8 cellular contexts compared by ENCODE assay signal in the genomic region with DNA sequence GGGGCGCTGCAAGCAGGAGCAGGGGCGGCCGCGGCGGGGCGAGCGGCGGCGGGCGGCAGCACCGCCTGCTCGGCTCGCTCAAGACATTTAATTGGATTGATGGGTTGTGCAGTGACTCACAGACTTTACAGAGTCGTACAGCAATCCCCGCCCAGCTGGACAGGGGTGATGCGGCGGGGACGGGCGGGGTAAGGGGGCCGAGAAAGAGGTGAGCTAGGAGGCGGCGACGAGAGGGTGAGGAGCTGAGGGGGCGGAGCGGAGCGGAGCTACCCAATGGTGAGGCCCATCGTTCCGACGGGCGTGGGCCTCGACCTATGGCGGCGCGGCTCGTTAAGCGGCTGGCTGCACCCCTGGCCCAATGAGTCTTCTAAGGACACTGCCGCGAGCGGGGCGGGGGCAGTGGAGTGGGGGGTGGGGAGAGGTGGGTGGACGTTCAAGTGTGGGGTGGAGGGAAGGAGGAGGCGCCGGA.
DNase-seq lines count a peak whose midpoint lies in the region; ATAC-seq and TF ChIP-seq lines count a peak whose summit lies in the region.

No MANE protein-coding gene starts in this region.

- peaks cover 18% of the 10 kb centered on the region for H3K79me2 ChIP-seq in hepatocyte

- H3K4me3 ChIP-seq in GM12875 (ENCODE audit: low read depth, low read length) (peak overlapping the region; percentile 76), hepatocyte (peak overlapping the region; percentile 41)

- no peaks in the 10 kb centered on the region for H4K20me1 ChIP-seq in hepatocyte (ENCODE audit: insufficient read depth, poor library complexity, severe bottlenecking)

- peak overlapping the region; percentile 96 for H3K27ac ChIP-seq in hepatocyte

- H3K27ac Mint-ChIP-seq in T-cell: peak overlapping the region; percentile 93

- WGBS in hepatocyte (ENCODE audit: low lambda C conversion rate, missing lambda C conversion rate): 0% methylated on average over 22 of the region's 43 CpGs

- no peaks in the 10 kb centered on the region for H3K27me3 ChIP-seq in hepatocyte

- no peaks in the 10 kb centered on the region for H3K27me3 Mint-ChIP-seq in T-cell

- peak overlapping the region; percentile 77 for H2AFZ ChIP-seq in hepatocyte

- H3K4me3 Mint-ChIP-seq in T-cell: peak overlapping the region; percentile 87 to 97 (median 97)

- DNase-seq in NCI-H1436 treated with DMSO at 0.1 percent for 48 hours (lab: John Stamatoyannopoulos, UW): peak; percentile 93
- DNase-seq in T-cell: peak; percentile 92 to 99 (median 97)
- DNase-seq in amygdala (lab: John Stamatoyannopoulos, UW): peak in 52 of 56 donors; percentile 94 to 100 (median 100)
- peak; percentile 100 for DNase-seq in hepatocyte (ENCODE audit: low spot score)
- peak; percentile 98 for DNase-seq in retina
- no peak for DNase-seq in EL

- ATAC-seq in HG02798 (IDR thresholded peaks at IDR 0.05; ENCODE audit: poor library complexity, unreplicated experiment) (peak; percentile 87), T-cell (replicated peaks in 1 of 4) (peak; percentile 85 to 87 (median 86))

- peaks cover 27 to 29% (median 27%) of the 10 kb centered on the region in 3 donors for H3K4me1 Mint-ChIP-seq in T-cell

- H3K9me3 Mint-ChIP-seq in T-cell: no peaks in the 10 kb centered on the region

- H3K36me3 Mint-ChIP-seq in T-cell: no peaks in the 10 kb centered on the region

- no peaks in the 10 kb centered on the region for H3K9me3 ChIP-seq in hepatocyte (ENCODE audit: low read depth)

- H3K36me3 ChIP-seq in hepatocyte (replicated peaks; ENCODE audit: insufficient read depth, low read depth): no peaks in the 10 kb centered on the region

- TF ChIP-seq CTCF in GM12875 (IDR thresholded peaks at IDR 0.05; ENCODE audit: borderline replicate concordance, insufficient read depth, low read depth, low read length): no peak; the same call in 1 of the 2 replicates
- TF ChIP-seq CTCF in hepatocyte (IDR thresholded peaks at IDR 0.05; ENCODE audit: poor library complexity): no peak

- CTCF ChIA-PET in T-cell (lab: Charles Lee): interaction anchor here (0.5 to 4.4 kb wide), 29 partner anchors 10 to 420 kb away, joined by 3 to 78 read pairs (median 5); a partner anchor contains a TSS

- H3K4me2 ChIP-seq in hepatocyte: peak overlapping the region; percentile 78

- H3K4me1 ChIP-seq in hepatocyte (ENCODE audit: insufficient read depth): peaks cover 16% of the 10 kb centered on the region

- no peaks in the 10 kb centered on the region for H3K9me2 ChIP-seq in hepatocyte (replicated peaks; ENCODE audit: insufficient read depth)

- POLR2A ChIA-PET in T-cell (lab: Charles Lee): interaction anchor here (0.6 to 3.2 kb wide), 19 partner anchors 17 to 654 kb away, joined by 3 to 29 read pairs (median 6); a partner anchor contains a TSS
